Comparison of ENCODE assay signal across 18 cellular contexts in genomic region chr10:73798087-73798486, GRCh38. TPM values are rescaled to one million over a fixed set of nuclear protein-coding genes. Genes with fewer than 3 reads are reported as not detected.
DNase-seq lines count a peak whose midpoint lies in the region; ATAC-seq and TF ChIP-seq lines count a peak whose summit lies in the region.
"Had no signal": no experiment of that assay in that cellular context is flagged by ENCODE, and none has a peak within 500 bp of the region (broad histone marks: within the 10 kb centered on the region; RNA-seq: fewer than 3 reads in every experiment).

No MANE protein-coding gene starts in this region.

- H3K4me1 Mint-ChIP-seq in stimulated activated naive CD8-positive, alpha-beta T cell treated with anti-CD3 and anti-CD28 coated beads, Interleukin-15, amount 100 ng/mL, for 72 hours, result peaks cover 23% of the 10 kb centered on the region
- no peaks in the 10 kb centered on the region for H3K4me1 Mint-ChIP-seq in activated T-helper 17 cell treated with anti-CD3 and anti-CD28 coated beads, Interleukin-2, amount 50 U/mL, for 72 hours
- no peaks in the 10 kb centered on the region for H3K4me1 Mint-ChIP-seq in neural crest cell
- H3K4me1 Mint-ChIP-seq: CD14-positive monocyte had no signal

- H3K23ac ChIP-seq in mesenchymal stem cell (ENCODE audit: low read length in 2 of 2), result no peak overlapping the region

- H3K18ac ChIP-seq in mesenchymal stem cell (ENCODE audit: low read depth in 1 of 2, low read length in 2 of 2), result no peak overlapping the region

- no peak overlapping the region for H3K4me2 ChIP-seq in mesenchymal stem cell (ENCODE audit: low read length, poor library complexity, severe bottlenecking)

- H2AK5ac ChIP-seq in mesenchymal stem cell (ENCODE audit: low read length, severe bottlenecking), result no peak overlapping the region

- H3K4me3 ChIP-seq in aorta (ENCODE audit: low read length in 2 of 2) (no peak overlapping the region), mesenchymal stem cell (ENCODE audit: insufficient read depth in 1 of 2, low read depth in 1 of 2, low read length in 2 of 2) (no peak overlapping the region)
- H3K4me3 ChIP-seq: HAP-1 had no signal

- no peak for DNase-seq in stimulated activated naive CD8-positive, alpha-beta T cell treated with anti-CD3 and anti-CD28 coated beads, Interleukin-15, amount 100 ng/mL, for 72 hours
- no peak for DNase-seq in stimulated activated naive CD8-positive, alpha-beta T cell treated with anti-CD3 and anti-CD28 coated beads, Interleukin-15, Interleukin-2, amounts not matched to agents 100 U/mL and 50 U/mL, for 24 hours
- DNase-seq in neural crest cell (ENCODE audit: low read depth, low spot score) (no peak), aorta (peak; percentile 26 to 57), mesenchymal stem cell (no peak), T-helper 9 cell (no peak)
- DNase-seq in activated CD4-positive, alpha-beta T cell treated with anti-CD3 and anti-CD28 coated beads, Interleukin-2, amount 50 U/mL, for 48 hours, result no peak
- DNase-seq: ACHN, AML-193, DMS53, Kasumi-1, NCI-H1105, NCI-H1694, NCI-H510A treated with DMSO at 0.1 percent for 48 hours, NCI-H82 had no signal

- H3K36me3 Mint-ChIP-seq in activated T-helper 17 cell treated with anti-CD3 and anti-CD28 coated beads, Interleukin-2, amount 50 U/mL, for 72 hours (ENCODE audit: low read depth), result peaks cover 98% of the 10 kb centered on the region
- H3K36me3 Mint-ChIP-seq in neural crest cell (ENCODE audit: low read depth), result peaks cover 12% of the 10 kb centered on the region

- H3K9me3 ChIP-seq in aorta (ENCODE audit: control insufficient read depth, low read length) (no peaks in the 10 kb centered on the region), mesenchymal stem cell (ENCODE audit: control insufficient read depth, low read length) (no peaks in the 10 kb centered on the region)
- H3K9me3 ChIP-seq: HAP-1 had no signal

- H2BK15ac ChIP-seq in mesenchymal stem cell (ENCODE audit: low read depth, poor library complexity, severe bottlenecking), result no peak overlapping the region

- peak; percentile 3 for ATAC-seq in stimulated activated naive CD8-positive, alpha-beta T cell treated with anti-CD3 and anti-CD28 coated beads, Interleukin-15, amount 100 ng/mL, for 72 hours
- no peak for ATAC-seq in stimulated activated naive CD8-positive, alpha-beta T cell treated with anti-CD3 and anti-CD28 coated beads, Interleukin-15, Interleukin-2, amounts not matched to agents 100 U/mL and 50 U/mL, for 24 hours
- no peak for ATAC-seq in activated T-helper 17 cell treated with anti-CD3 and anti-CD28 coated beads, Interleukin-2, amount 50 U/mL, for 72 hours (replicated peaks)
- no peak for ATAC-seq in aorta (ENCODE audit: low FRiP score)

- TF ChIP-seq CTCF in neural crest cell (conservative IDR thresholded peaks at IDR 0.05), result no peak

- intact Hi-C loops in aorta (cut with DNase I), result no loop called here

- no peaks in the 10 kb centered on the region for H3K9me3 Mint-ChIP-seq in stimulated activated naive CD8-positive, alpha-beta T cell treated with anti-CD3 and anti-CD28 coated beads, Interleukin-15, amount 100 ng/mL, for 72 hours
- no peaks in the 10 kb centered on the region for H3K9me3 Mint-ChIP-seq in activated T-helper 17 cell treated with anti-CD3 and anti-CD28 coated beads, Interleukin-2, amount 50 U/mL, for 72 hours
- H3K9me3 Mint-ChIP-seq in neural crest cell, result no peaks in the 10 kb centered on the region

- H3K79me1 ChIP-seq in mesenchymal stem cell (replicated peaks; ENCODE audit: low read length, poor library complexity, severe bottlenecking), result peaks cover 4% of the 10 kb centered on the region

- H3K4me1 ChIP-seq in aorta (ENCODE audit: control insufficient read depth in 1 of 2, insufficient read depth in 2 of 2, low read length in 2 of 2) (no peaks in the 10 kb centered on the region), mesenchymal stem cell (ENCODE audit: control insufficient read depth, insufficient read depth, low read depth, low read length) (no peaks in the 10 kb centered on the region)
- H3K4me1 ChIP-seq: HAP-1 had no signal

- H3K27me3 ChIP-seq in aorta (ENCODE audit: control insufficient read depth in 1 of 2, insufficient read depth in 2 of 2, low read length in 1 of 2) (no peaks in the 10 kb centered on the region), mesenchymal stem cell (ENCODE audit: control insufficient read depth in 1 of 2, insufficient read depth in 1 of 2, low read length in 2 of 2) (no peaks in the 10 kb centered on the region)

- no peak overlapping the region for H3K4me3 Mint-ChIP-seq in stimulated activated naive CD8-positive, alpha-beta T cell treated with anti-CD3 and anti-CD28 coated beads, Interleukin-15, amount 100 ng/mL, for 72 hours
- no peak overlapping the region for H3K4me3 Mint-ChIP-seq in activated T-helper 17 cell treated with anti-CD3 and anti-CD28 coated beads, Interleukin-2, amount 50 U/mL, for 72 hours
- peak overlapping the region; percentile 2 for H3K4me3 Mint-ChIP-seq in neural crest cell
- H3K4me3 Mint-ChIP-seq: CD14-positive monocyte had no signal

- H3K27me3 Mint-ChIP-seq in stimulated activated naive CD8-positive, alpha-beta T cell treated with anti-CD3 and anti-CD28 coated beads, Interleukin-15, amount 100 ng/mL, for 72 hours, result no peaks in the 10 kb centered on the region
- no peaks in the 10 kb centered on the region for H3K27me3 Mint-ChIP-seq in activated T-helper 17 cell treated with anti-CD3 and anti-CD28 coated beads, Interleukin-2, amount 50 U/mL, for 72 hours
- H3K27me3 Mint-ChIP-seq in neural crest cell (ENCODE audit: low read depth), result no peaks in the 10 kb centered on the region

- no peak overlapping the region for H3K9ac ChIP-seq in mesenchymal stem cell (ENCODE audit: low read length)

- H2BK5ac ChIP-seq in mesenchymal stem cell (ENCODE audit: low read depth, low read length, poor library complexity, severe bottlenecking), result no peak overlapping the region

- no peak overlapping the region for H2AFZ ChIP-seq in mesenchymal stem cell (ENCODE audit: low read depth, low read length)

- H3K4ac ChIP-seq in mesenchymal stem cell (ENCODE audit: low read depth in 1 of 2, low read length in 2 of 2), result no peak overlapping the region

- H3K27ac Mint-ChIP-seq in stimulated activated naive CD8-positive, alpha-beta T cell treated with anti-CD3 and anti-CD28 coated beads, Interleukin-15, amount 100 ng/mL, for 72 hours, result peak overlapping the region; percentile 19 to 86
- peak overlapping the region; percentile 73 for H3K27ac Mint-ChIP-seq in activated T-helper 17 cell treated with anti-CD3 and anti-CD28 coated beads, Interleukin-2, amount 50 U/mL, for 72 hours
- peak overlapping the region; percentile 67 for H3K27ac Mint-ChIP-seq in neural crest cell (ENCODE audit: unreplicated experiment)

- no peak overlapping the region for H2BK12ac ChIP-seq in mesenchymal stem cell (ENCODE audit: low read length in 2 of 2)

- 86 to 88% methylated on average over 6 of the region's 6 CpGs for WGBS in aorta, 2 donors
- 95% methylated on average over 6 of the region's 6 CpGs for WGBS in mesenchymal stem cell

- H4K91ac ChIP-seq in mesenchymal stem cell (ENCODE audit: low read length), result no peak overlapping the region

- H3K36me3 ChIP-seq in aorta (ENCODE audit: control insufficient read depth in 1 of 2, insufficient read depth in 2 of 2, low read length in 1 of 2) (peaks cover 0 to 22% of the 10 kb centered on the region in 2 donors), mesenchymal stem cell (ENCODE audit: control insufficient read depth in 1 of 2, insufficient read depth in 2 of 2, low read depth in 1 of 2, low read length in 2 of 2) (peaks cover 88 to 96% of the 10 kb centered on the region in 2 experiments)

- H3K14ac ChIP-seq in mesenchymal stem cell (ENCODE audit: low read length in 2 of 2), result no peak overlapping the region

- H2BK120ac ChIP-seq in mesenchymal stem cell (ENCODE audit: low read depth, low read length), result no peak overlapping the region

- no peak overlapping the region for H4K8ac ChIP-seq in mesenchymal stem cell (ENCODE audit: low read length)

- H3K27ac ChIP-seq in aorta (ENCODE audit: low read depth in 1 of 2, low read length in 2 of 2) (no peak overlapping the region), mesenchymal stem cell (ENCODE audit: low read length, poor library complexity, severe bottlenecking) (no peak overlapping the region)

RNA-seq across cellular contexts. Expression of gene ZSWIM8, which starts 12.7 kb away (rescaled TPM):
- total RNA-seq in activated T-helper 17 cell treated with anti-CD3 and anti-CD28 coated beads, Interleukin-2, amount 50 U/mL, for 72 hours, result 100 to 1,000 TPM in 1 of 2 donors, 10 to 100 TPM in 1; 66.1 to 113 TPM
- total RNA-seq in neural crest cell, result 74.9 and 75.7 TPM in 2 replicates
- 100 to 1,000 TPM; 116 to 137 TPM for total RNA-seq in aorta
- 100 to 1,000 TPM in 1 of 2 donors, 10 to 100 TPM in 1; 75.1 to 314 TPM for polyA plus RNA-seq in aorta
- polyA plus RNA-seq in mesenchymal stem cell (2013, experiment 1 of 2), result 89.1 TPM
- polyA plus RNA-seq in mesenchymal stem cell (2013, experiment 2 of 2), result 80.7 TPM

RNA-seq across cellular contexts. Expression of gene NDST2, which starts 13.3 kb away (rescaled TPM):
- 10 to 100 TPM; 41.2 to 64.0 TPM for total RNA-seq in activated T-helper 17 cell treated with anti-CD3 and anti-CD28 coated beads, Interleukin-2, amount 50 U/mL, for 72 hours
- 27.6 and 35.7 TPM in 2 replicates for total RNA-seq in neural crest cell
- 10 to 100 TPM; 31.9 to 55.6 TPM for total RNA-seq in aorta
- 10 to 100 TPM in 1 of 2 donors, 1 to 10 TPM in 1; 2.1 to 23.2 TPM for polyA plus RNA-seq in aorta
- polyA plus RNA-seq in mesenchymal stem cell (2013, experiment 1 of 2), result 16.6 TPM
- 16.7 TPM for polyA plus RNA-seq in mesenchymal stem cell (2013, experiment 2 of 2)

RNA-seq across cellular contexts. Expression of gene CHCHD1, which starts 16.2 kb away (rescaled TPM):
- 10 to 100 TPM; 30.2 to 32.8 TPM for total RNA-seq in activated T-helper 17 cell treated with anti-CD3 and anti-CD28 coated beads, Interleukin-2, amount 50 U/mL, for 72 hours
- 34.8 and 38.9 TPM in 2 replicates for total RNA-seq in neural crest cell
- 10 to 100 TPM; 13.2 to 13.7 TPM for total RNA-seq in aorta
- 10 to 100 TPM; 30.2 to 58.9 TPM for polyA plus RNA-seq in aorta
- 112 TPM for polyA plus RNA-seq in mesenchymal stem cell (2013, experiment 1 of 2)
- 116 TPM for polyA plus RNA-seq in mesenchymal stem cell (2013, experiment 2 of 2)

RNA-seq across cellular contexts. Expression of gene SEC24C, which starts 53.9 kb away (rescaled TPM):
- total RNA-seq in activated T-helper 17 cell treated with anti-CD3 and anti-CD28 coated beads, Interleukin-2, amount 50 U/mL, for 72 hours, result 100 to 1,000 TPM in 1 of 2 donors, 10 to 100 TPM in 1; 98.5 to 129 TPM
- total RNA-seq in neural crest cell (81.4 and 85.9 TPM in 2 replicates), aorta (10 to 100 TPM; 61.4 to 69.3 TPM)
- polyA plus RNA-seq in aorta, result 10 to 100 TPM; 13.5 to 49.4 TPM
- polyA plus RNA-seq in mesenchymal stem cell (2013, experiment 1 of 2), result 39.6 TPM
- polyA plus RNA-seq in mesenchymal stem cell (2013, experiment 2 of 2), result 36.9 TPM

Comparison
In these comparisons a context has a peak if more than half of its experiments do, and no peak if none do; other contexts are left out.
1. DNase-seq: peak in aorta (2 of 2); none in stimulated activated naive CD8-positive, alpha-beta T cell treated with anti-CD3 and anti-CD28 coated beads, Interleukin-15, amount 100 ng/mL, for 72 hours (0 of 2), stimulated activated naive CD8-positive, alpha-beta T cell treated with anti-CD3 and anti-CD28 coated beads, Interleukin-15, Interleukin-2, amounts not matched to agents 100 U/mL and 50 U/mL, for 24 hours (single experiment), neural crest cell (single experiment), mesenchymal stem cell (single experiment), activated CD4-positive, alpha-beta T cell treated with anti-CD3 and anti-CD28 coated beads, Interleukin-2, amount 50 U/mL, for 48 hours (0 of 2) and T-helper 9 cell (single experiment).
2. Peak in every context shown above with its lines, with median percentiles within 50 percentile points of each other: H3K27ac Mint-ChIP-seq.